10 cellular contexts compared by ENCODE assay signal in the genomic region with DNA sequence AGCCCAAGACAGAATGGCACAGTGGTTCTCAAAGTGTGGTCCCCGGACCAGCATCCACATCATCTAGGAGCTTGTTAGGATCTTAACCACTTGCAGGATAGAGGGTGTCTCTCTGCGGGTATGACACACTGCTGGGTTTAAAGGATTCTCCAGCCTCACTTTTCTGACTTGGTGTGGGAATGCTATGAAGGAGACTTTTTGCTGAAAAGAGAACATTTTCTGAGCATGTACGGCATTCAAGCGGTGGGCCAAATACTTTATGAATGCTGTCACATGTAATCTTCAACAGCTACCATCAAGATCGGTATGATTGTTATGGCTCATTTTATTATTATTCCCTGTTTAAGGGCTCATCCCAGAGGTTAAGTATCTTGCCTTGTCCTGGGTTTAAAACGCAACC. TPM values are rescaled to one million over a fixed set of nuclear protein-coding genes. Genes with fewer than 3 reads are reported as not detected.
A peak's percentile ranks its signal among the peaks of the same experiment; 100 is the strongest.
DNase-seq lines count a peak whose midpoint lies in the region; ATAC-seq and TF ChIP-seq lines count a peak whose summit lies in the region.
"Had no signal": no experiment of that assay in that cellular context is flagged by ENCODE, and none has a peak within 500 bp of the region (broad histone marks: within the 10 kb centered on the region; RNA-seq: fewer than 3 reads in every experiment).

No MANE protein-coding gene starts in this region.

- H3K27ac Mint-ChIP-seq in activated naive CD8-positive, alpha-beta T cell treated with anti-CD3 and anti-CD28 coated beads for 36 hours = peak overlapping the region; percentile 2
- no peak overlapping the region for H3K27ac Mint-ChIP-seq in activated naive CD8-positive, alpha-beta T cell treated with anti-CD3 and anti-CD28 coated beads, Interleukin-2, amount 50 U/mL, for 24 hours
- peak overlapping the region in 5 of 9 donors; percentile 40 to 90 (median 82) for H3K27ac Mint-ChIP-seq in naive thymus-derived CD4-positive, alpha-beta T cell
- peak overlapping the region; percentile 95 for H3K27ac Mint-ChIP-seq in type B pancreatic cell
- H3K27ac Mint-ChIP-seq: activated naive CD8-positive, alpha-beta T cell treated with anti-CD3 and anti-CD28 coated beads, Interleukin-2, amount 10 ng/mL, durations not matched to agents 7 days and 5 days had no signal

- no peak for DNase-seq in activated naive CD8-positive, alpha-beta T cell treated with anti-CD3 and anti-CD28 coated beads for 36 hours
- no peak for DNase-seq in activated naive CD8-positive, alpha-beta T cell treated with anti-CD3 and anti-CD28 coated beads, Interleukin-2, amount 50 U/mL, for 24 hours
- no peak for DNase-seq in coronary artery (ENCODE audit: low spot score)
- no peak for DNase-seq in naive thymus-derived CD4-positive, alpha-beta T cell
- DNase-seq in type B pancreatic cell (ENCODE audit: extremely low spot score, unreplicated experiment) = no peak
- no peak for DNase-seq in NCI-H187 treated with DMSO at 0.1 percent for 48 hours (lab: John Stamatoyannopoulos, UW)
- DNase-seq in NCI-H524 treated with DMSO at 0.1 percent for 48 hours (lab: John Stamatoyannopoulos, UW) = no peak
- DNase-seq: activated naive CD8-positive, alpha-beta T cell treated with anti-CD3 and anti-CD28 coated beads, Interleukin-2, amount 10 ng/mL, durations not matched to agents 7 days and 5 days; occipital lobe had no signal

- H3K36me3 Mint-ChIP-seq in activated naive CD8-positive, alpha-beta T cell treated with anti-CD3 and anti-CD28 coated beads for 36 hours = peaks cover 31% of the 10 kb centered on the region
- peaks cover 28% of the 10 kb centered on the region for H3K36me3 Mint-ChIP-seq in activated naive CD8-positive, alpha-beta T cell treated with anti-CD3 and anti-CD28 coated beads, Interleukin-2, amount 50 U/mL, for 24 hours (ENCODE audit: low read depth)
- peaks cover 0 to 21% (median 0%) of the 10 kb centered on the region in 5 donors for H3K36me3 Mint-ChIP-seq in naive thymus-derived CD4-positive, alpha-beta T cell
- H3K36me3 Mint-ChIP-seq in type B pancreatic cell = no peaks in the 10 kb centered on the region

- H3K9me3 Mint-ChIP-seq in activated naive CD8-positive, alpha-beta T cell treated with anti-CD3 and anti-CD28 coated beads for 36 hours = peaks cover 11% of the 10 kb centered on the region
- H3K9me3 Mint-ChIP-seq in activated naive CD8-positive, alpha-beta T cell treated with anti-CD3 and anti-CD28 coated beads, Interleukin-2, amount 50 U/mL, for 24 hours = peaks cover 4% of the 10 kb centered on the region
- peaks cover 0 to 3% (median 0%) of the 10 kb centered on the region in 11 donors for H3K9me3 Mint-ChIP-seq in naive thymus-derived CD4-positive, alpha-beta T cell
- no peaks in the 10 kb centered on the region for H3K9me3 Mint-ChIP-seq in type B pancreatic cell
- H3K9me3 Mint-ChIP-seq: activated naive CD8-positive, alpha-beta T cell treated with anti-CD3 and anti-CD28 coated beads, Interleukin-2, amount 10 ng/mL, durations not matched to agents 7 days and 5 days had no signal

- TF ChIP-seq CTCF in coronary artery (IDR thresholded peaks at IDR 0.05) (no peak), type B pancreatic cell (conservative IDR thresholded peaks at IDR 0.05) (no peak)

- H3K36me3 ChIP-seq in naive thymus-derived CD4-positive, alpha-beta T cell (ENCODE audit: control insufficient read depth in 2 of 3, insufficient read depth in 3 of 3, low read length in 3 of 3) = no peaks in the 10 kb centered on the region

- peaks cover 49% of the 10 kb centered on the region for H3K4me1 Mint-ChIP-seq in activated naive CD8-positive, alpha-beta T cell treated with anti-CD3 and anti-CD28 coated beads for 36 hours
- peaks cover 59% of the 10 kb centered on the region for H3K4me1 Mint-ChIP-seq in activated naive CD8-positive, alpha-beta T cell treated with anti-CD3 and anti-CD28 coated beads, Interleukin-2, amount 50 U/mL, for 24 hours
- peaks cover 26 to 66% (median 50%) of the 10 kb centered on the region in 7 donors for H3K4me1 Mint-ChIP-seq in naive thymus-derived CD4-positive, alpha-beta T cell
- peaks cover 25% of the 10 kb centered on the region for H3K4me1 Mint-ChIP-seq in type B pancreatic cell (ENCODE audit: unreplicated experiment)

- peak overlapping the region; percentile 80 for H3K4me3 ChIP-seq in coronary artery
- H3K4me3 ChIP-seq in naive thymus-derived CD4-positive, alpha-beta T cell (ENCODE audit: low read length) = no peak overlapping the region

- no peaks in the 10 kb centered on the region for H3K9me3 ChIP-seq in naive thymus-derived CD4-positive, alpha-beta T cell (ENCODE audit: control insufficient read depth in 2 of 3, low read length in 3 of 3)

- ATAC-seq in activated naive CD8-positive, alpha-beta T cell treated with anti-CD3 and anti-CD28 coated beads, Interleukin-2, amount 50 U/mL, for 24 hours = no peak
- ATAC-seq in naive thymus-derived CD4-positive, alpha-beta T cell = no peak
- ATAC-seq in HG03196 (IDR thresholded peaks at IDR 0.05; ENCODE audit: unreplicated experiment) = no peak

- POLR2A ChIA-PET in naive thymus-derived CD4-positive, alpha-beta T cell (lab: Charles Lee) = interaction anchor here (0.8 to 4.7 kb wide), 4 partner anchors 9 to 48 kb away, joined by 4 to 42 read pairs (median 4); no protein-coding TSS in a partner anchor

- peak overlapping the region; percentile 96 to 98 for H3K27ac ChIP-seq in coronary artery
- no peak overlapping the region for H3K27ac ChIP-seq in naive thymus-derived CD4-positive, alpha-beta T cell (ENCODE audit: low read depth, low read length)

- intact Hi-C loops in naive thymus-derived CD4-positive, alpha-beta T cell (cut with micrococcal nuclease) = loop anchor here (2.0 kb wide), 7 partner anchors 33 to 1241 kb away; a partner anchor contains a TSS

- H3K27me3 Mint-ChIP-seq in activated naive CD8-positive, alpha-beta T cell treated with anti-CD3 and anti-CD28 coated beads for 36 hours = no peaks in the 10 kb centered on the region
- no peaks in the 10 kb centered on the region for H3K27me3 Mint-ChIP-seq in activated naive CD8-positive, alpha-beta T cell treated with anti-CD3 and anti-CD28 coated beads, Interleukin-2, amount 50 U/mL, for 24 hours
- no peaks in the 10 kb centered on the region for H3K27me3 Mint-ChIP-seq in naive thymus-derived CD4-positive, alpha-beta T cell
- H3K27me3 Mint-ChIP-seq in type B pancreatic cell = peaks cover 6% of the 10 kb centered on the region
- H3K27me3 Mint-ChIP-seq: activated naive CD8-positive, alpha-beta T cell treated with anti-CD3 and anti-CD28 coated beads, Interleukin-2, amount 10 ng/mL, durations not matched to agents 7 days and 5 days had no signal

- no peak overlapping the region for H3K4me3 Mint-ChIP-seq in activated naive CD8-positive, alpha-beta T cell treated with anti-CD3 and anti-CD28 coated beads for 36 hours
- H3K4me3 Mint-ChIP-seq in activated naive CD8-positive, alpha-beta T cell treated with anti-CD3 and anti-CD28 coated beads, Interleukin-2, amount 50 U/mL, for 24 hours = no peak overlapping the region
- H3K4me3 Mint-ChIP-seq in naive thymus-derived CD4-positive, alpha-beta T cell = peak overlapping the region in 6 of 10 donors; percentile 25 to 86 (median 53)
- H3K4me3 Mint-ChIP-seq in type B pancreatic cell = peak overlapping the region; percentile 58

- CTCF ChIA-PET in naive thymus-derived CD4-positive, alpha-beta T cell (lab: Charles Lee) = interaction anchor here (0.7 to 15.2 kb wide), 4 partner anchors 9 to 364 kb away, joined by 3 to 379 read pairs (median 6); no protein-coding TSS in a partner anchor

- H3K4me1 ChIP-seq in naive thymus-derived CD4-positive, alpha-beta T cell (ENCODE audit: control insufficient read depth in 2 of 2, insufficient read depth in 2 of 2, low read length in 2 of 2) = peaks cover 37 to 38% of the 10 kb centered on the region in 2 donors

- H3K27me3 ChIP-seq in naive thymus-derived CD4-positive, alpha-beta T cell (ENCODE audit: control insufficient read depth in 2 of 2, insufficient read depth in 2 of 2, low read length in 2 of 2) = no peaks in the 10 kb centered on the region

RNA-seq across cellular contexts. Expression of a gene that starts 1.7 kb away (rescaled TPM):
- total RNA-seq in activated naive CD8-positive, alpha-beta T cell treated with anti-CD3 and anti-CD28 coated beads for 36 hours = 100 to 1,000 TPM; 339 to 343 TPM
- 100 to 1,000 TPM in 1 of 5 experiments, 10 to 100 TPM in 4; 37.0 to 319 (median 57.2) TPM for total RNA-seq in naive thymus-derived CD4-positive, alpha-beta T cell
- 10 to 100 TPM; 36.4 to 63.1 TPM for polyA plus RNA-seq in naive thymus-derived CD4-positive, alpha-beta T cell
- total RNA-seq in type B pancreatic cell (ENCODE audit: low replicate concordance) = 80.3 and 82.1 TPM in 2 replicates

Comparison
In these comparisons a context has a peak if more than half of its experiments do, and no peak if none do; other contexts are left out.
1. H3K4me3 Mint-ChIP-seq: peak in naive thymus-derived CD4-positive, alpha-beta T cell (6 of 10) and type B pancreatic cell (single experiment); none in activated naive CD8-positive, alpha-beta T cell treated with anti-CD3 and anti-CD28 coated beads for 36 hours (single experiment) and activated naive CD8-positive, alpha-beta T cell treated with anti-CD3 and anti-CD28 coated beads, Interleukin-2, amount 50 U/mL, for 24 hours (single experiment).